Comparison of ENCODE assay signal across 17 cellular contexts in genomic region chr20:38729767-38730166, GRCh38. TPM values are rescaled to one million over a fixed set of nuclear protein-coding genes. Genes with fewer than 3 reads are reported as not detected.
DNase-seq lines count a peak whose midpoint lies in the region; ATAC-seq, FAIRE-seq and TF ChIP-seq lines count a peak whose summit lies in the region.
"Had no signal": no experiment of that assay in that cellular context is flagged by ENCODE, and none has a peak within 500 bp of the region (broad histone marks: within the 10 kb centered on the region; RNA-seq: fewer than 3 reads in every experiment).

No MANE protein-coding gene starts in this region.

- 14% methylated on average over 7 of the region's 7 CpGs for WGBS in HUES64

- FAIRE-seq in bronchial epithelial cell (lab: Jason Lieb, UNC) = peak; percentile 7
- FAIRE-seq: G401.6 had no signal

- H3K4me1 Mint-ChIP-seq in activated T-cell treated with anti-CD3 and anti-CD28 coated beads, Interleukin-2, amount 50 U/mL, for 24 hours (ENCODE audit: low read depth) = peaks cover 56% of the 10 kb centered on the region
- peaks cover 52 to 68% of the 10 kb centered on the region in 2 donors for H3K4me1 Mint-ChIP-seq in stimulated activated naive B cell treated with anti-CD40 and anti-IgM and Interleukin-4, amounts not matched to agents 10 μg/mL and 1 μg/mL and 100 μg/mL, for 72 hours

- H3K36me3 Mint-ChIP-seq in activated T-cell treated with anti-CD3 and anti-CD28 coated beads, Interleukin-2, amount 50 U/mL, for 24 hours (ENCODE audit: low read depth) = no peaks in the 10 kb centered on the region
- H3K36me3 Mint-ChIP-seq in stimulated activated naive B cell treated with anti-CD40 and anti-IgM and Interleukin-4, amounts not matched to agents 10 μg/mL and 1 μg/mL and 100 μg/mL, for 72 hours = peaks cover 16 to 19% of the 10 kb centered on the region in 2 donors

- peak overlapping the region; percentile 58 for H3K4me3 Mint-ChIP-seq in activated T-cell treated with anti-CD3 and anti-CD28 coated beads, Interleukin-2, amount 50 U/mL, for 24 hours
- peak overlapping the region; percentile 1 to 30 for H3K4me3 Mint-ChIP-seq in stimulated activated naive B cell treated with anti-CD40 and anti-IgM and Interleukin-4, amounts not matched to agents 10 μg/mL and 1 μg/mL and 100 μg/mL, for 72 hours

- H3K27ac ChIP-seq in HUES64 (ENCODE audit: low read depth, low read length) = no peak overlapping the region
- H3K27ac ChIP-seq: SJCRH30, vagina had no signal

- H3K27me3 ChIP-seq in HUES64 (ENCODE audit: insufficient read depth, low read length) (peaks cover 98% of the 10 kb centered on the region), bronchial epithelial cell (ENCODE audit: control insufficient read depth, insufficient read depth, low read length) (peaks cover 71% of the 10 kb centered on the region)

- peaks cover 97% of the 10 kb centered on the region for H3K27me3 Mint-ChIP-seq in activated T-cell treated with anti-CD3 and anti-CD28 coated beads, Interleukin-2, amount 50 U/mL, for 24 hours
- peaks cover 91 to 99% of the 10 kb centered on the region in 2 donors for H3K27me3 Mint-ChIP-seq in stimulated activated naive B cell treated with anti-CD40 and anti-IgM and Interleukin-4, amounts not matched to agents 10 μg/mL and 1 μg/mL and 100 μg/mL, for 72 hours

- no peak overlapping the region for H3K9ac ChIP-seq in HUES64 (ENCODE audit: low read depth, low read length)

- no peak for ATAC-seq in stimulated activated naive B cell treated with anti-CD40 and anti-IgM and Interleukin-4, amounts not matched to agents 10 μg/mL and 1 μg/mL and 100 μg/mL, for 72 hours (replicated peaks)
- ATAC-seq in GM18868 (IDR thresholded peaks at IDR 0.05; ENCODE audit: unreplicated experiment) = no peak

- no peak for TF ChIP-seq CTCF in bronchial epithelial cell (IDR thresholded peaks at IDR 0.05; ENCODE audit: insufficient read depth, low read length, severe bottlenecking)

- no peaks in the 10 kb centered on the region for H3K9me3 Mint-ChIP-seq in activated T-cell treated with anti-CD3 and anti-CD28 coated beads, Interleukin-2, amount 50 U/mL, for 24 hours
- H3K9me3 Mint-ChIP-seq in stimulated activated naive B cell treated with anti-CD40 and anti-IgM and Interleukin-4, amounts not matched to agents 10 μg/mL and 1 μg/mL and 100 μg/mL, for 72 hours = peaks cover 0 to 8% of the 10 kb centered on the region in 2 donors

- no peaks in the 10 kb centered on the region for H3K9me3 ChIP-seq in HUES64 (ENCODE audit: insufficient read depth, low read depth, low read length)
- H3K9me3 ChIP-seq: SJCRH30, vagina had no signal

- H3K36me3 ChIP-seq in HUES64 (ENCODE audit: insufficient read depth, low read length) = no peaks in the 10 kb centered on the region
- H3K36me3 ChIP-seq in bronchial epithelial cell (ENCODE audit: control insufficient read depth, insufficient read depth, low read length) = no peaks in the 10 kb centered on the region
- H3K36me3 ChIP-seq: SJCRH30, vagina had no signal

- H3K4me3 ChIP-seq in HUES64 (ENCODE audit: low read length) (peak overlapping the region; percentile 33; the same call in 1 of the 2 replicates), bronchial epithelial cell (ENCODE audit: low read depth, low read length) (no peak overlapping the region)
- H3K4me3 ChIP-seq: vagina had no signal

- DNase-seq in activated T-cell treated with anti-CD3 and anti-CD28 coated beads, Interleukin-2, amount 50 U/mL, for 24 hours = no peak
- no peak for DNase-seq in activated T-cell treated with anti-CD3 and anti-CD28 coated beads for 4 hours
- DNase-seq in bronchial epithelial cell (ENCODE audit: low read depth) = no peak
- no peak for DNase-seq in stimulated activated naive B cell treated with anti-CD40 and anti-IgM and Interleukin-4, amounts not matched to agents 10 μg/mL and 1 μg/mL and 100 μg/mL, for 72 hours
- DNase-seq in AG08395 (ENCODE audit: low spot score) = no peak
- DNase-seq in SW480 (ENCODE audit: low spot score) = no peak
- DNase-seq: C1 segment of cervical spinal cord; NCI-H2081 treated with DMSO at 0.1 percent for 48 hours; stimulated activated CD4-positive, alpha-beta T cell treated with anti-CD3 and anti-CD28 coated beads, Interleukin-1b, Interleukin-23, amount 100 ng/mL, for 48 hours had no signal

- peaks cover 18% of the 10 kb centered on the region; the same call in 1 of the 2 replicates for H3K4me1 ChIP-seq in HUES64 (ENCODE audit: insufficient read depth, low read length)

- H3K27ac Mint-ChIP-seq in activated T-cell treated with anti-CD3 and anti-CD28 coated beads, Interleukin-2, amount 50 U/mL, for 24 hours = peak overlapping the region; percentile 44
- peak overlapping the region; percentile 63 for H3K27ac Mint-ChIP-seq in stimulated activated naive B cell treated with anti-CD40 and anti-IgM and Interleukin-4, amounts not matched to agents 10 μg/mL and 1 μg/mL and 100 μg/mL, for 72 hours

RNA-seq across cellular contexts. Expression of gene SLC32A1, which starts 5.5 kb away (rescaled TPM):
- 0.15 TPM for polyA plus RNA-seq in HUES64 (2013, experiment 1 of 2)
- 0.13 TPM for polyA plus RNA-seq in HUES64 (2013, experiment 2 of 2)
- total RNA-seq in bronchial epithelial cell = under 0.01 TPM in 1 of 2 replicates, not detected in the other
- total RNA-seq: kidney epithelial cell, LHCN-M2, mucosa of gallbladder, SJCRH30, vagina had no signal

RNA-seq across cellular contexts. Expression of gene ACTR5, which starts 18.5 kb away (rescaled TPM):
- polyA plus RNA-seq in HUES64 (2013, experiment 1 of 2) = 10.3 TPM
- polyA plus RNA-seq in HUES64 (2013, experiment 2 of 2) = 8.9 TPM
- 12.4 and 20.3 TPM in 2 replicates for total RNA-seq in bronchial epithelial cell
